ENCODE assay signal across 8 cellular contexts in genomic region chr7:135557455-135558336, GRCh38. TPM values are rescaled to one million over a fixed set of nuclear protein-coding genes. Genes with fewer than 3 reads are reported as not detected.
A peak's percentile ranks its signal among the peaks of the same experiment; 100 is the strongest.
DNase-seq lines count a peak whose midpoint lies in the region; ATAC-seq and TF ChIP-seq lines count a peak whose summit lies in the region.

Gene NUP205 (plus strand): TSS chr7:135557917. CDS start chr7:135557945, 28 bp downstream.

- TF ChIP-seq CTCF in right atrium auricular region (IDR thresholded peaks at IDR 0.05) (no peak), uterus (IDR thresholded peaks at IDR 0.05) (peak in 2 of 4 experiments; percentile 18 to 52)

- no peaks in the 10 kb centered on the region for H3K9me3 Mint-ChIP-seq in T-helper 1 cell treated with Interleukin-12 subunit alpha and Interleukin-12 subunit beta and Interleukin-4 antibody, amounts not matched to agents 30 μg/mL and 1 μg/mL, for 36 hours

- no peak for TF ChIP-seq POLR2A in uterus (IDR thresholded peaks at IDR 0.05)

- DNase-seq in NCI-H1436 treated with DMSO at 0.1 percent for 48 hours (lab: John Stamatoyannopoulos, UW), result peak; percentile 64
- DNase-seq in amygdala (lab: John Stamatoyannopoulos, UW), result peak in 55 of 56 donors; percentile 5 to 90 (median 61)
- peak; percentile 64 for DNase-seq in right atrium auricular region (ENCODE audit: low spot score)
- DNase-seq in pulmonary artery endothelial cell (ENCODE audit: low read depth, low spot score), result peak; percentile 44
- DNase-seq in uterus, result peak; percentile 60 to 81

- H3K9me3 ChIP-seq in right atrium auricular region, result no peaks in the 10 kb centered on the region
- H3K9me3 ChIP-seq in uterus, result no peaks in the 10 kb centered on the region

- H3K27ac Mint-ChIP-seq in T-helper 1 cell treated with Interleukin-12 subunit alpha and Interleukin-12 subunit beta and Interleukin-4 antibody, amounts not matched to agents 30 μg/mL and 1 μg/mL, for 36 hours, result peak within 1 kb of the TSS; percentile 63

- peaks cover 7% of the 10 kb centered on the region for H3K36me3 Mint-ChIP-seq in T-helper 1 cell treated with Interleukin-12 subunit alpha and Interleukin-12 subunit beta and Interleukin-4 antibody, amounts not matched to agents 30 μg/mL and 1 μg/mL, for 36 hours (ENCODE audit: low read depth)

- H3K27ac ChIP-seq in right atrium auricular region (peak within 1 kb of the TSS; percentile 88 to 92), uterus (peak within 1 kb of the TSS; percentile 95 to 96)

- peak within 1 kb of the TSS; percentile 6 for H3K4me3 Mint-ChIP-seq in T-helper 1 cell treated with Interleukin-12 subunit alpha and Interleukin-12 subunit beta and Interleukin-4 antibody, amounts not matched to agents 30 μg/mL and 1 μg/mL, for 36 hours

- H3K4me3 ChIP-seq in right atrium auricular region (peak within 1 kb of the TSS; percentile 52 to 88), uterus (peak within 1 kb of the TSS; percentile 74 to 81)

- H3K27me3 ChIP-seq in right atrium auricular region, result no peaks in the 10 kb centered on the region
- H3K27me3 ChIP-seq in uterus, result no peaks in the 10 kb centered on the region

- H3K4me1 Mint-ChIP-seq in T-helper 1 cell treated with Interleukin-12 subunit alpha and Interleukin-12 subunit beta and Interleukin-4 antibody, amounts not matched to agents 30 μg/mL and 1 μg/mL, for 36 hours (ENCODE audit: low read depth), result peaks cover 15% of the 10 kb centered on the region

- ATAC-seq in GM18498 (IDR thresholded peaks at IDR 0.05; ENCODE audit: unreplicated experiment) (peak; percentile 81), HG02852 (IDR thresholded peaks at IDR 0.05; ENCODE audit: unreplicated experiment) (peak; percentile 67)

- H3K27me3 Mint-ChIP-seq in T-helper 1 cell treated with Interleukin-12 subunit alpha and Interleukin-12 subunit beta and Interleukin-4 antibody, amounts not matched to agents 30 μg/mL and 1 μg/mL, for 36 hours (ENCODE audit: low read depth), result no peaks in the 10 kb centered on the region

- intact Hi-C loops in uterus (cut with DNase I; ENCODE audit: low total_unique reads), result no loop called here

- H3K4me1 ChIP-seq in right atrium auricular region (peaks cover 0 to 8% of the 10 kb centered on the region in 2 donors), uterus (peaks cover 6% of the 10 kb centered on the region in 2 donors)

- no peaks in the 10 kb centered on the region for H3K36me3 ChIP-seq in right atrium auricular region
- H3K36me3 ChIP-seq in uterus, result no peaks in the 10 kb centered on the region

RNA-seq across cellular contexts. Expression of gene NUP205, which starts in this region (rescaled TPM):
- total RNA-seq in right atrium auricular region, result 10 to 100 TPM; 14.3 to 17.2 TPM
- total RNA-seq in pulmonary artery endothelial cell, result 78.0 and 91.2 TPM in 2 replicates
- total RNA-seq in uterus, result 10 to 100 TPM; 21.0 to 65.9 (median 47.6) TPM

Comparison
In these comparisons a context has a peak if more than half of its experiments do, and no peak if none do; other contexts are left out.
1. Peak in every context shown above with its lines: DNase-seq, ATAC-seq, H3K4me3 ChIP-seq and H3K27ac ChIP-seq.